8 cellular contexts compared by ENCODE assay signal in the genomic region with DNA sequence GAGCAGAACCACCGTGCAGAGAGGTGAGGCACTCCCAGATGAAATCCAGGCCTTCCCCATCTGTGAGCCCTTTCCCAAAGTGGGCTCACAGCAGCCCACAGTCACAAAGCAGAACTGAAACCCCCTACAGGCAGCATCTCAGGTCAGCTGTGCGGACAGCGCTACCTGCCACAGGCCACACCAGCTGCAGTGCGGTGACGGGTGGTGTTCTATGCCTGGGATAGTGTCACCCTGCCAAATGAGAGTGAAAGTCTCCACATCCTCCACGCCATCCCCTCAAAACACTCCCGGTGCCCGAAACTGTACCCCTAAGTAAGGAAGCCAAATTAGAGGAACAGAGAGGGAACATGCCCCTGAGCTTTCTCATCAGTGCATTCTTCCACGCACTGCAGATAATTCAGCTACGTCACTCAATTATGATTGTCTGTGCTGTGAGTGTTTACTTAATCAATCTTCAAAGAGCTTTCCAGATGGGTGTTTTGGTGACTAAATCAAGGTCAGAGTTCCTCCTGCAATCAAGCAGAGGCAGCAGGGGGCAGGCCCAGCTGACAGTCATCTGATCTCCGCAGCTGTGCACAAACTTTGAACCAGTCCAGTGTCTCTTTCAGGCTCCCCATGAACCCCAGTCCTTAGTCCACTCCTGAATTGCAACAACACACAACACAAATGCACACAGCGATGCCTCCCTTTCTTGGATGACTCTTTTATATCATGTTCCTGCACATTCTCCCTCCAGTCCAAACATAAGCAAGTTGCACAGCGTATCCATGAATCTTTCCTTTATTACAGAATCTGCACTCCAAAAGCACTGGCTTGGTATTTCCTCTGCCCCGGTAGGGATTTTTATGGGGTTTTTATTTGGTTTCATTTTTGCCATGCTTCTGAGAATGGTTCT.
DNase-seq lines count a peak whose midpoint lies in the region; ATAC-seq and TF ChIP-seq lines count a peak whose summit lies in the region.

No MANE protein-coding gene starts in this region.

- peak; percentile 77 for ATAC-seq in GM19023 (IDR thresholded peaks at IDR 0.05; ENCODE audit: unreplicated experiment)
- peak; percentile 61 for ATAC-seq in HG03135 (IDR thresholded peaks at IDR 0.05; ENCODE audit: unreplicated experiment)
- peak; percentile 45 for ATAC-seq in activated naive CD8-positive, alpha-beta T cell treated with anti-CD3 and anti-CD28 coated beads, Interleukin-2, amount 50 U/mL, for 24 hours
- ATAC-seq in left ventricle myocardium superior, result peak; percentile 41

- H3K36me3 Mint-ChIP-seq in CD14-positive monocyte, result peaks cover 8 to 26% of the 10 kb centered on the region in 2 donors
- H3K36me3 Mint-ChIP-seq in activated naive CD8-positive, alpha-beta T cell treated with anti-CD3 and anti-CD28 coated beads, Interleukin-2, amount 50 U/mL, for 24 hours (ENCODE audit: low read depth), result no peaks in the 10 kb centered on the region

- H3K4me2 ChIP-seq in PC-9, result peak overlapping the region; percentile 68

- intact Hi-C loops in CD14-positive monocyte (cut with micrococcal nuclease), result loop anchor here (1.0 to 5.0 kb wide), 5 partner anchors 34 to 366 kb away; partner anchors contain the start of gene IRF2BP2 (in 1 of the 2)
- intact Hi-C loops in PC-9 (cut with micrococcal nuclease; ENCODE audit: unreplicated experiment), result loop anchor here (5.0 kb wide), 1 partner anchor 321 kb away; no protein-coding TSS in a partner anchor
- intact Hi-C loops in left ventricle myocardium superior (cut with micrococcal nuclease), result loop anchor here (10.0 kb wide), 1 partner anchor 444 kb away; no protein-coding TSS in a partner anchor

- H3K4me1 ChIP-seq in PC-9 (replicated peaks; ENCODE audit: insufficient read depth), result peaks cover 99% of the 10 kb centered on the region

- H4K20me1 ChIP-seq in PC-9 (ENCODE audit: insufficient read depth), result no peaks in the 10 kb centered on the region

- peak; percentile 91 for DNase-seq in CD14-positive monocyte (ENCODE audit: low spot score)
- DNase-seq in PC-9, result peak; percentile 45 to 93
- DNase-seq in activated naive CD8-positive, alpha-beta T cell treated with anti-CD3 and anti-CD28 coated beads, Interleukin-2, amount 50 U/mL, for 24 hours, result peak; percentile 59
- DNase-seq in left ventricle myocardium superior, result peak; percentile 64
- DNase-seq in middle frontal gyrus (ENCODE audit: extremely low spot score, low spot score), result no peak

- POLR2A ChIA-PET in PC-9 (lab: Charles Lee; ENCODE audit: unreplicated experiment), result interaction anchor here (0.6 to 0.9 kb wide), 5 partner anchors 9 to 375 kb away, joined by 3 to 9 read pairs (median 4); no protein-coding TSS in a partner anchor

- H3K27ac Mint-ChIP-seq in CD14-positive monocyte, result peak overlapping the region; percentile 100
- H3K27ac Mint-ChIP-seq in activated naive CD8-positive, alpha-beta T cell treated with anti-CD3 and anti-CD28 coated beads, Interleukin-2, amount 50 U/mL, for 24 hours, result peak overlapping the region; percentile 94

- H3K4me1 Mint-ChIP-seq in CD14-positive monocyte, result peaks cover 91% of the 10 kb centered on the region
- peaks cover 90% of the 10 kb centered on the region for H3K4me1 Mint-ChIP-seq in activated naive CD8-positive, alpha-beta T cell treated with anti-CD3 and anti-CD28 coated beads, Interleukin-2, amount 50 U/mL, for 24 hours

- CTCF ChIA-PET in PC-9 (lab: Charles Lee), result interaction anchor here (0.8 to 1.7 kb wide), 2 partner anchors 33 to 82 kb away, joined by 3 to 4 read pairs; no protein-coding TSS in a partner anchor

- no peak overlapping the region for H2AFZ ChIP-seq in PC-9

- H3K9me3 ChIP-seq in PC-9 (ENCODE audit: insufficient read depth, low read depth), result no peaks in the 10 kb centered on the region

- peak overlapping the region; percentile 86 to 96 for H3K4me3 Mint-ChIP-seq in CD14-positive monocyte
- peak overlapping the region; percentile 83 for H3K4me3 Mint-ChIP-seq in activated naive CD8-positive, alpha-beta T cell treated with anti-CD3 and anti-CD28 coated beads, Interleukin-2, amount 50 U/mL, for 24 hours

- H3K27me3 ChIP-seq in PC-9 (ENCODE audit: insufficient read depth, low read depth), result no peaks in the 10 kb centered on the region

- H3K27me3 Mint-ChIP-seq in CD14-positive monocyte (ENCODE audit: low read depth in 3 of 3), result no peaks in the 10 kb centered on the region
- H3K27me3 Mint-ChIP-seq in activated naive CD8-positive, alpha-beta T cell treated with anti-CD3 and anti-CD28 coated beads, Interleukin-2, amount 50 U/mL, for 24 hours, result no peaks in the 10 kb centered on the region

- peaks cover 17% of the 10 kb centered on the region for H3K79me2 ChIP-seq in PC-9 (ENCODE audit: low read depth)

- peak; percentile 28 for TF ChIP-seq CTCF in CD14-positive monocyte (IDR thresholded peaks at IDR 0.05)
- TF ChIP-seq CTCF in PC-9 (conservative IDR thresholded peaks at IDR 0.05), result no peak

- H3K4me3 ChIP-seq in PC-9 (peak overlapping the region; percentile 30; the same call in 1 of the 2 replicates), skin epidermis (peak overlapping the region in 1 of 7 experiments; percentile 26)

- H3K9me3 Mint-ChIP-seq in CD14-positive monocyte, result peaks cover 0 to 5% (median 1%) of the 10 kb centered on the region in 7 donors
- peaks cover 2% of the 10 kb centered on the region for H3K9me3 Mint-ChIP-seq in activated naive CD8-positive, alpha-beta T cell treated with anti-CD3 and anti-CD28 coated beads, Interleukin-2, amount 50 U/mL, for 24 hours

- no TSS peak for BruUV-seq in PC-9 (replicated peaks; lab: Mats Ljungman, UMichigan)

- peaks cover 84% of the 10 kb centered on the region for H3F3A ChIP-seq in PC-9 (ENCODE audit: insufficient read depth, low read depth)

- H3K27ac ChIP-seq in PC-9 (peak overlapping the region; percentile 99), skin epidermis (peak overlapping the region; percentile 55 to 98 (median 91))

- H3K36me3 ChIP-seq in PC-9 (ENCODE audit: low read depth), result no peaks in the 10 kb centered on the region

- no peaks in the 10 kb centered on the region for H3K9me2 ChIP-seq in PC-9 (ENCODE audit: insufficient read depth)
